Comparison of ENCODE assay signal across 18 cellular contexts in genomic region chr13:94308808-94309207, GRCh38.
"Had no signal": no experiment of that assay in that cellular context is flagged by ENCODE, and none has a peak within 500 bp of the region (broad histone marks: within the 10 kb centered on the region; RNA-seq: fewer than 3 reads in every experiment).

No MANE protein-coding gene starts in this region.

- H3K36me3 ChIP-seq: lower lobe of right lung, pancreas, stomach, thoracic aorta had no signal

- H3K4me1 Mint-ChIP-seq: activated T-helper 17 cell treated with anti-CD3 and anti-CD28 coated beads, Interleukin-2, amount 50 U/mL, for 72 hours had no signal

- H3K27ac Mint-ChIP-seq: activated T-helper 17 cell treated with anti-CD3 and anti-CD28 coated beads, Interleukin-2, amount 50 U/mL, for 72 hours; endodermal cell; T-helper 17 cell had no signal

- H3K9me3 Mint-ChIP-seq: activated T-helper 17 cell treated with anti-CD3 and anti-CD28 coated beads, Interleukin-2, amount 50 U/mL, for 72 hours; endodermal cell had no signal

- H3K27ac ChIP-seq: lower lobe of right lung, pancreas, stomach, thoracic aorta, WERI-Rb-1 had no signal

- DNase-seq: activated CD4-positive, alpha-beta T cell treated with anti-CD3 and anti-CD28 coated beads, Interleukin-2, amount 50 U/mL, for 48 hours; activated naive CD4-positive, alpha-beta T cell treated with Interleukin-2 at 50 U/mL for 16 hours; anterior cingulate cortex; dorsolateral prefrontal cortex; endodermal cell; erythroblast; hypothalamus; kidney glomerular epithelial cell; lower lobe of right lung; midbrain; pancreas; stimulated activated CD4-positive, alpha-beta T cell treated with anti-CD3 and anti-CD28 coated beads, Interleukin-2, amount 100 ng/mL, for 24 hours; stomach; T-helper 17 cell; WERI-Rb-1 had no signal

- H3K9me3 ChIP-seq: lower lobe of right lung, pancreas, stomach, thoracic aorta had no signal

- H3K4me1 ChIP-seq: lower lobe of right lung, pancreas had no signal

- H3K27me3 Mint-ChIP-seq: activated T-helper 17 cell treated with anti-CD3 and anti-CD28 coated beads, Interleukin-2, amount 50 U/mL, for 72 hours; T-helper 17 cell had no signal

- H3K4me3 Mint-ChIP-seq: activated T-helper 17 cell treated with anti-CD3 and anti-CD28 coated beads, Interleukin-2, amount 50 U/mL, for 72 hours; endodermal cell; T-helper 17 cell had no signal

- H3K4me3 ChIP-seq: dorsolateral prefrontal cortex, lower lobe of right lung, pancreas, stomach, thoracic aorta had no signal

- H3K27me3 ChIP-seq: dorsolateral prefrontal cortex, pancreas, stomach had no signal

- ATAC-seq: activated T-helper 17 cell treated with anti-CD3 and anti-CD28 coated beads, Interleukin-2, amount 50 U/mL, for 72 hours; lower lobe of right lung; pancreas; sciatic nerve; T-helper 17 cell had no signal
